9 cellular contexts compared by ENCODE assay signal in genomic region chr6:4359108-4359710, GRCh38.
DNase-seq lines count a peak whose midpoint lies in the region; ATAC-seq and TF ChIP-seq lines count a peak whose summit lies in the region.
"Had no signal": no experiment of that assay in that cellular context is flagged by ENCODE, and none has a peak within 500 bp of the region (broad histone marks: within the 10 kb centered on the region; RNA-seq: fewer than 3 reads in every experiment).

No MANE protein-coding gene starts in this region.

- H3K36me3 Mint-ChIP-seq in activated T-helper 17 cell treated with anti-CD3 and anti-CD28 coated beads, Interleukin-2, amount 50 U/mL, for 72 hours (ENCODE audit: low read depth) = no peaks in the 10 kb centered on the region
- no peaks in the 10 kb centered on the region for H3K36me3 Mint-ChIP-seq in activated naive CD8-positive, alpha-beta T cell treated with anti-CD3 and anti-CD28 coated beads for 36 hours

- H3K4me3 Mint-ChIP-seq in activated T-helper 17 cell treated with anti-CD3 and anti-CD28 coated beads, Interleukin-2, amount 50 U/mL, for 72 hours = peak overlapping the region; percentile 25
- H3K4me3 Mint-ChIP-seq in activated naive CD8-positive, alpha-beta T cell treated with anti-CD3 and anti-CD28 coated beads for 36 hours = no peak overlapping the region

- H2AFZ ChIP-seq in parathyroid adenoma = peak overlapping the region; percentile 78

- TF ChIP-seq CTCF in AG04449 (IDR thresholded peaks at IDR 0.05; ENCODE audit: insufficient read depth, low read length, missing control alignments) (no peak), foreskin fibroblast (IDR thresholded peaks at IDR 0.05; ENCODE audit: low read depth, low read length) (no peak), parathyroid adenoma (IDR thresholded peaks at IDR 0.05) (no peak), GM10248 (IDR thresholded peaks at IDR 0.05; ENCODE audit: control extremely low read depth, extremely low read depth, low read depth, missing control alignments) (no peak)

- H3K9ac ChIP-seq in parathyroid adenoma = no peak overlapping the region

- peak overlapping the region; percentile 75 for H3K27ac Mint-ChIP-seq in activated T-helper 17 cell treated with anti-CD3 and anti-CD28 coated beads, Interleukin-2, amount 50 U/mL, for 72 hours
- no peak overlapping the region for H3K27ac Mint-ChIP-seq in activated naive CD8-positive, alpha-beta T cell treated with anti-CD3 and anti-CD28 coated beads for 36 hours

- POLR2A ChIA-PET in AG04449 (lab: Yijun Ruan, JAX) = interaction anchor here (0.6 to 1.8 kb wide), 4 partner anchors 8 to 50 kb away, joined by 3 to 14 read pairs (median 4); no protein-coding TSS in a partner anchor
- POLR2A ChIA-PET in GM10248 (lab: Yijun Ruan, JAX) = no interaction called here

- ATAC-seq in activated T-helper 17 cell treated with anti-CD3 and anti-CD28 coated beads, Interleukin-2, amount 50 U/mL, for 72 hours (replicated peaks) = no peak
- no peak for ATAC-seq in GM21515 (IDR thresholded peaks at IDR 0.05; ENCODE audit: unreplicated experiment)

- H3K9me3 ChIP-seq in parathyroid adenoma (ENCODE audit: control insufficient read depth, low read length) = no peaks in the 10 kb centered on the region

- H3K4me3 ChIP-seq in AG04449 (ENCODE audit: low read depth, low read length) (peak overlapping the region; percentile 21; the same call in 1 of the 2 replicates), foreskin fibroblast (ENCODE audit: low read depth in 1 of 2, low read length in 2 of 2) (peak overlapping the region in 1 of 2 donors; percentile 20), parathyroid adenoma (ENCODE audit: low read depth, low read length) (no peak overlapping the region)

- peak overlapping the region; percentile 6 for H3K4me2 ChIP-seq in parathyroid adenoma (ENCODE audit: low read length)

- no peaks in the 10 kb centered on the region for H3K27me3 ChIP-seq in parathyroid adenoma (ENCODE audit: control insufficient read depth, insufficient read depth, low read length)

- CTCF ChIA-PET in AG04449 (lab: Yijun Ruan, JAX) (interaction anchor here (1.7 to 2.0 kb wide), 2 partner anchors 9 to 11 kb away, joined by 4 to 10 read pairs; no protein-coding TSS in a partner anchor), GM10248 (lab: Yijun Ruan, JAX) (no interaction called here)

- no peak for DNase-seq in AG04449 (ENCODE audit: low read depth, low spot score)
- DNase-seq in foreskin fibroblast = peak; percentile 18 to 30
- no peak for DNase-seq in activated naive CD8-positive, alpha-beta T cell treated with anti-CD3 and anti-CD28 coated beads for 36 hours
- DNase-seq in medulla oblongata (ENCODE audit: extremely low spot score) = no peak
- DNase-seq in GM10248 (ENCODE audit: extremely low spot score) = no peak

- H3K27me3 Mint-ChIP-seq in activated T-helper 17 cell treated with anti-CD3 and anti-CD28 coated beads, Interleukin-2, amount 50 U/mL, for 72 hours = peaks cover 17% of the 10 kb centered on the region
- H3K27me3 Mint-ChIP-seq in activated naive CD8-positive, alpha-beta T cell treated with anti-CD3 and anti-CD28 coated beads for 36 hours = peaks cover 14% of the 10 kb centered on the region

- H3K4me1 Mint-ChIP-seq in activated T-helper 17 cell treated with anti-CD3 and anti-CD28 coated beads, Interleukin-2, amount 50 U/mL, for 72 hours = no peaks in the 10 kb centered on the region
- no peaks in the 10 kb centered on the region for H3K4me1 Mint-ChIP-seq in activated naive CD8-positive, alpha-beta T cell treated with anti-CD3 and anti-CD28 coated beads for 36 hours

- H3K36me3 ChIP-seq in parathyroid adenoma (ENCODE audit: control insufficient read depth, insufficient read depth, low read length) = no peaks in the 10 kb centered on the region

- H3K27ac ChIP-seq in parathyroid adenoma = peak overlapping the region; percentile 83
- H3K27ac ChIP-seq: VCaP had no signal

- H3K9me3 Mint-ChIP-seq in activated T-helper 17 cell treated with anti-CD3 and anti-CD28 coated beads, Interleukin-2, amount 50 U/mL, for 72 hours = no peaks in the 10 kb centered on the region
- no peaks in the 10 kb centered on the region for H3K9me3 Mint-ChIP-seq in activated naive CD8-positive, alpha-beta T cell treated with anti-CD3 and anti-CD28 coated beads for 36 hours

- H3K79me2 ChIP-seq in parathyroid adenoma = no peaks in the 10 kb centered on the region

- peaks cover 13% of the 10 kb centered on the region for H3K4me1 ChIP-seq in parathyroid adenoma

Comparison
In these comparisons a context has a peak if more than half of its experiments do, and no peak if none do; other contexts are left out.
1. DNase-seq: peak in foreskin fibroblast (2 of 2); none in AG04449 (single experiment), activated naive CD8-positive, alpha-beta T cell treated with anti-CD3 and anti-CD28 coated beads for 36 hours (single experiment), medulla oblongata (single experiment) and GM10248 (single experiment).